ENCODE assay signal across 1 cellular context in the genomic region with DNA sequence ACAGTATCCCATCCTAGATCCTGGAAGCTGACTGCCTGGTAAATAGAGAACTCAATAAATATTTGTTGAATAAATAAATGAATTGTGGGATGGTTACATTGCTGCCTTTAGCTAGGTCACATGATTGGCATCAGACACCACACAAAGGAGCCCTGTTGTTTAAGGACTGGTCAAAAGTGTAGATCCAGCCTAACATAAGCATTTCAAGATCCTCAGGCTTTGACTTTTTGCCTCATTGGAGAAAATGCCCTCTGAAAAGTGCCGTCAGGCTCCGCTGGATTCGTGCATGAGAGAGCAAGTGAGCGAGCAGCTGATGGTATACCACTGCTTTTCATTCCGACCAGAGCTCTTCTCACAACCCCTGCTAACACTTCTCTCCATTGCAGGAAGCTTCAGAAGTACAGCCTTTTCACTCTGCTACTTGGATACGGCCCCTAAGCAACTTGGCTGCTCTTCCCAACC.
TF ChIP-seq lines count a peak whose summit lies in the region.

No MANE protein-coding gene starts in this region.

TF ChIP-seq in liver, 16 proteins besides CTCF, POLR2A, EP300 and RAD21 (continued from another document):
- TF ChIP-seq, protein P1, sequence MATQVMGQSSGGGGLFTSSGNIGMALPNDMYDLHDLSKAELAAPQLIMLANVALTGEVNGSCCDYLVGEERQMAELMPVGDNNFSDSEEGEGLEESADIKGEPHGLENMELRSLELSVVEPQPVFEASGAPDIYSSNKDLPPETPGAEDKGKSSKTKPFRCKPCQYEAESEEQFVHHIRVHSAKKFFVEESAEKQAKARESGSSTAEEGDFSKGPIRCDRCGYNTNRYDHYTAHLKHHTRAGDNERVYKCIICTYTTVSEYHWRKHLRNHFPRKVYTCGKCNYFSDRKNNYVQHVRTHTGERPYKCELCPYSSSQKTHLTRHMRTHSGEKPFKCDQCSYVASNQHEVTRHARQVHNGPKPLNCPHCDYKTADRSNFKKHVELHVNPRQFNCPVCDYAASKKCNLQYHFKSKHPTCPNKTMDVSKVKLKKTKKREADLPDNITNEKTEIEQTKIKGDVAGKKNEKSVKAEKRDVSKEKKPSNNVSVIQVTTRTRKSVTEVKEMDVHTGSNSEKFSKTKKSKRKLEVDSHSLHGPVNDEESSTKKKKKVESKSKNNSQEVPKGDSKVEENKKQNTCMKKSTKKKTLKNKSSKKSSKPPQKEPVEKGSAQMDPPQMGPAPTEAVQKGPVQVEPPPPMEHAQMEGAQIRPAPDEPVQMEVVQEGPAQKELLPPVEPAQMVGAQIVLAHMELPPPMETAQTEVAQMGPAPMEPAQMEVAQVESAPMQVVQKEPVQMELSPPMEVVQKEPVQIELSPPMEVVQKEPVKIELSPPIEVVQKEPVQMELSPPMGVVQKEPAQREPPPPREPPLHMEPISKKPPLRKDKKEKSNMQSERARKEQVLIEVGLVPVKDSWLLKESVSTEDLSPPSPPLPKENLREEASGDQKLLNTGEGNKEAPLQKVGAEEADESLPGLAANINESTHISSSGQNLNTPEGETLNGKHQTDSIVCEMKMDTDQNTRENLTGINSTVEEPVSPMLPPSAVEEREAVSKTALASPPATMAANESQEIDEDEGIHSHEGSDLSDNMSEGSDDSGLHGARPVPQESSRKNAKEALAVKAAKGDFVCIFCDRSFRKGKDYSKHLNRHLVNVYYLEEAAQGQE (IDR thresholded peaks at IDR 0.05), result no peak
- TF ChIP-seq JUND (IDR thresholded peaks at IDR 0.05) (peak in 1 of 2 donors; percentile 21), SP1 (IDR thresholded peaks at IDR 0.05) (peak; percentile 45), NR2F2 (IDR thresholded peaks at IDR 0.05) (no peak)
